ENCODE assay signal across 21 cellular contexts in the genomic region with DNA sequence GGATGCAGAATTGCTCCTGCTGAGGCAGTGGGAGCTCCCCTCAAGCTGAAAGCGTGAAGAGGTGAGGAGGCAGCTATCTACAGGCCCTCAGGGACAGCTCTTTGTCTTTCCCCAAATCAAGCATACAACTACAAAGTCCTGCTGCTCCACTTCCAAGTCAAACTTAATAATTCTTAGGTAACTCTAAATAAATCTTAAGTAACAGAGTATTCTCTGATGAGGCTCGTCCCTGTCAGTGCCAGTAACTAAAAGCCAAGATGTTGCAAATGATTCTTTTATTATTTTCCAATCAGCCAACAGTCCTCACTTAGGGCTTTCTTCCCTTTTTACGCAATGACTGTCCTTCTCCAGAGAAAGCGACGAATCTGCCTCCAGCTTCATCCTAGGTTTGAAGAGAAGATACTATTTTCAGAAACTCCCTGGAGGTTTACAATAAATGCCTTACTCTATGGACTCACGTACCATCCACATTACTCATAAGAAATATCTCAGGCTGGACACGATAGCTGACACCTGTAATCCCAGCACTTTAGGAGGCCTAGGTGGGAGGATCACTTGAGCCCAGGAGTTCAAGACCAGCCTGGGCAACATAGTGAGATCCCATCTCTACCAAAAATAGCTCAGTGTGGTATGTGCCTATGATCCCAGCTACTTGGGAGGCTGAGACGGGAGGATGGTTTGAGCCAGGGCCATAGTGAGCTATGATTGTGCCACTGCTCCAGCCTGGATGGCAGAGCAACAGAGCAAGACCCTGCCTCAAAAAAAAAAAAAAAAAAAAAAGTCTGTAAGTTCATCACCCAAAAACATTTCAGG. TPM values are rescaled to one million over a fixed set of nuclear protein-coding genes. Genes with fewer than 3 reads are reported as not detected.
DNase-seq lines count a peak whose midpoint lies in the region; ATAC-seq and TF ChIP-seq lines count a peak whose summit lies in the region.
"Had no signal": no experiment of that assay in that cellular context is flagged by ENCODE, and none has a peak within 500 bp of the region (broad histone marks: within the 10 kb centered on the region; RNA-seq: fewer than 3 reads in every experiment).

No MANE protein-coding gene starts in this region.

- peaks cover 36% of the 10 kb centered on the region for H3K4me1 ChIP-seq in Karpas-422 (ENCODE audit: low read length)

- H3K79me2 ChIP-seq in Karpas-422 (ENCODE audit: low read length) = peaks cover 27% of the 10 kb centered on the region

- H3K4me1 Mint-ChIP-seq in activated CD4-positive, alpha-beta memory T cell treated with anti-CD3 and anti-CD28 coated beads for 36 hours (ENCODE audit: low read depth) = peaks cover 31% of the 10 kb centered on the region
- peaks cover 25% of the 10 kb centered on the region for H3K4me1 Mint-ChIP-seq in activated CD4-positive, alpha-beta memory T cell treated with anti-CD3 and anti-CD28 coated beads, Interleukin-2, amount 10 ng/mL, durations not matched to agents 7 days and 5 days
- H3K4me1 Mint-ChIP-seq in natural killer cell treated with Interleukin-12 subunit alpha and Interleukin-12 subunit beta and Interleukin-15 and Interleukin-18, amount 100 ng/mL, for 72 hours (ENCODE audit: low read depth in 2 of 2) = peaks cover 22 to 27% of the 10 kb centered on the region in 2 donors

- H3K36me3 ChIP-seq in Karpas-422 (ENCODE audit: insufficient read depth, low read length) = peaks cover 41% of the 10 kb centered on the region; the same call in 1 of the 2 replicates

- H4K20me1 ChIP-seq in Karpas-422 (ENCODE audit: insufficient read depth, low read depth, low read length) = no peaks in the 10 kb centered on the region; the same call in 1 of the 2 replicates

- DNase-seq in activated CD4-positive, alpha-beta memory T cell treated with anti-CD3 and anti-CD28 coated beads for 36 hours = no peak
- no peak for DNase-seq in activated CD4-positive, alpha-beta memory T cell treated with anti-CD3 and anti-CD28 coated beads, Interleukin-2, amount 10 ng/mL, durations not matched to agents 7 days and 5 days
- DNase-seq in Karpas-422 = no peak
- DNase-seq in natural killer cell treated with Interleukin-12 subunit alpha and Interleukin-12 subunit beta and Interleukin-15 and Interleukin-18, amount 100 ng/mL, for 72 hours (ENCODE audit: low spot score) = peak; percentile 37
- DNase-seq in nucleus accumbens (lab: John Stamatoyannopoulos, UW) = no peak
- no peak for DNase-seq in LoVo (ENCODE audit: low spot score)
- DNase-seq: C1 segment of cervical spinal cord, DMS79, HFFc6, Kasumi-1, MM.1S, NCI-H1092, NCI-H1436 treated with DMSO at 0.1 percent for 48 hours, NCI-H2029, NCI-H345, NCI-H524 treated with DMSO at 0.1 percent for 48 hours, RPMI8226, SHP77 treated with DMSO at 0.1 percent for 48 hours had no signal

- POLR2A ChIA-PET in activated CD4-positive, alpha-beta memory T cell treated with anti-CD3 and anti-CD28 coated beads for 36 hours (lab: Charles Lee) = no interaction called here
- POLR2A ChIA-PET in activated CD4-positive, alpha-beta memory T cell treated with anti-CD3 and anti-CD28 coated beads, Interleukin-2, amount 10 ng/mL, durations not matched to agents 7 days and 5 days (lab: Charles Lee) = interaction anchor here (1.2 to 4.6 kb wide), 3 partner anchors 18 to 29 kb away, joined by 4 to 20 read pairs (median 6); partner anchors contain the start of genes CDC45, HIRA and MRPL40

- H2AFZ ChIP-seq in Karpas-422 (ENCODE audit: low read length) = no peak overlapping the region

- H3K27me3 Mint-ChIP-seq in activated CD4-positive, alpha-beta memory T cell treated with anti-CD3 and anti-CD28 coated beads for 36 hours = no peaks in the 10 kb centered on the region
- H3K27me3 Mint-ChIP-seq in activated CD4-positive, alpha-beta memory T cell treated with anti-CD3 and anti-CD28 coated beads, Interleukin-2, amount 10 ng/mL, durations not matched to agents 7 days and 5 days = no peaks in the 10 kb centered on the region
- no peaks in the 10 kb centered on the region for H3K27me3 Mint-ChIP-seq in natural killer cell treated with Interleukin-12 subunit alpha and Interleukin-12 subunit beta and Interleukin-15 and Interleukin-18, amount 100 ng/mL, for 72 hours

- no peaks in the 10 kb centered on the region for H3K9me3 ChIP-seq in Karpas-422 (ENCODE audit: low read length)
- H3K9me3 ChIP-seq: A549 had no signal

- no peak overlapping the region for H3K4me3 Mint-ChIP-seq in activated CD4-positive, alpha-beta memory T cell treated with anti-CD3 and anti-CD28 coated beads for 36 hours
- no peak overlapping the region for H3K4me3 Mint-ChIP-seq in activated CD4-positive, alpha-beta memory T cell treated with anti-CD3 and anti-CD28 coated beads, Interleukin-2, amount 10 ng/mL, durations not matched to agents 7 days and 5 days
- H3K4me3 Mint-ChIP-seq in natural killer cell treated with Interleukin-12 subunit alpha and Interleukin-12 subunit beta and Interleukin-15 and Interleukin-18, amount 100 ng/mL, for 72 hours = no peak overlapping the region
- H3K4me3 Mint-ChIP-seq: HFFc6 had no signal

- H3K9ac ChIP-seq in Karpas-422 (ENCODE audit: low read length) = no peak overlapping the region

- peak overlapping the region; percentile 22; the same call in 1 of the 2 replicates for H3K27ac ChIP-seq in 22Rv1
- H3K27ac ChIP-seq in Karpas-422 (ENCODE audit: low read length) = peak overlapping the region; percentile 40; the same call in 1 of the 2 replicates
- H3K27ac ChIP-seq: A549 had no signal

- no peaks in the 10 kb centered on the region for H3K9me3 Mint-ChIP-seq in activated CD4-positive, alpha-beta memory T cell treated with anti-CD3 and anti-CD28 coated beads for 36 hours
- no peaks in the 10 kb centered on the region for H3K9me3 Mint-ChIP-seq in activated CD4-positive, alpha-beta memory T cell treated with anti-CD3 and anti-CD28 coated beads, Interleukin-2, amount 10 ng/mL, durations not matched to agents 7 days and 5 days
- H3K9me3 Mint-ChIP-seq in natural killer cell treated with Interleukin-12 subunit alpha and Interleukin-12 subunit beta and Interleukin-15 and Interleukin-18, amount 100 ng/mL, for 72 hours = no peaks in the 10 kb centered on the region
- H3K9me3 Mint-ChIP-seq: HFFc6 had no signal

- peak overlapping the region; percentile 33 for H3K27ac Mint-ChIP-seq in activated CD4-positive, alpha-beta memory T cell treated with anti-CD3 and anti-CD28 coated beads for 36 hours
- H3K27ac Mint-ChIP-seq in activated CD4-positive, alpha-beta memory T cell treated with anti-CD3 and anti-CD28 coated beads, Interleukin-2, amount 10 ng/mL, durations not matched to agents 7 days and 5 days = no peak overlapping the region
- H3K27ac Mint-ChIP-seq in natural killer cell treated with Interleukin-12 subunit alpha and Interleukin-12 subunit beta and Interleukin-15 and Interleukin-18, amount 100 ng/mL, for 72 hours = no peak overlapping the region
- H3K27ac Mint-ChIP-seq: HFFc6 had no signal

- peaks cover 32% of the 10 kb centered on the region for H3K36me3 Mint-ChIP-seq in activated CD4-positive, alpha-beta memory T cell treated with anti-CD3 and anti-CD28 coated beads for 36 hours
- H3K36me3 Mint-ChIP-seq in activated CD4-positive, alpha-beta memory T cell treated with anti-CD3 and anti-CD28 coated beads, Interleukin-2, amount 10 ng/mL, durations not matched to agents 7 days and 5 days (ENCODE audit: low read depth) = peaks cover 47% of the 10 kb centered on the region
- peaks cover 12% of the 10 kb centered on the region for H3K36me3 Mint-ChIP-seq in natural killer cell treated with Interleukin-12 subunit alpha and Interleukin-12 subunit beta and Interleukin-15 and Interleukin-18, amount 100 ng/mL, for 72 hours

- CTCF ChIA-PET in activated CD4-positive, alpha-beta memory T cell treated with anti-CD3 and anti-CD28 coated beads for 36 hours (lab: Charles Lee) = interaction anchor here (2.0 kb wide), 1 partner anchor 180 kb away, joined by 9 read pairs; no protein-coding TSS in a partner anchor
- CTCF ChIA-PET in activated CD4-positive, alpha-beta memory T cell treated with anti-CD3 and anti-CD28 coated beads, Interleukin-2, amount 10 ng/mL, durations not matched to agents 7 days and 5 days (lab: Charles Lee) = interaction anchor here (0.7 kb wide), 1 partner anchor 14 kb away, joined by 3 read pairs; no protein-coding TSS in a partner anchor

- no peak for TF ChIP-seq CTCF in 22Rv1 (IDR thresholded peaks at IDR 0.05)

- intact Hi-C loops in activated CD4-positive, alpha-beta memory T cell treated with anti-CD3 and anti-CD28 coated beads for 36 hours (cut with micrococcal nuclease) = no loop called here

- H3K9me2 ChIP-seq in Karpas-422 (replicated peaks; ENCODE audit: insufficient read depth, low read length) = no peaks in the 10 kb centered on the region

- ATAC-seq in natural killer cell treated with Interleukin-12 subunit alpha and Interleukin-12 subunit beta and Interleukin-15 and Interleukin-18, amount 100 ng/mL, for 72 hours = no peak
- no peak for ATAC-seq in HG03439 (IDR thresholded peaks at IDR 0.05; ENCODE audit: unreplicated experiment)
- ATAC-seq: A549 had no signal

- H3K4me3 ChIP-seq in Karpas-422 (ENCODE audit: low read length) = no peak overlapping the region
- H3K4me3 ChIP-seq: A549 had no signal

- H3K4me2 ChIP-seq in Karpas-422 (ENCODE audit: low read depth, low read length, poor library complexity, severe bottlenecking) = no peak overlapping the region
- H3K4me2 ChIP-seq: A549 had no signal

- H3K27me3 ChIP-seq in Karpas-422 (ENCODE audit: low read length) = no peaks in the 10 kb centered on the region

RNA-seq across cellular contexts. Expression of gene C22orf39, which starts 3.1 kb away (rescaled TPM):
- total RNA-seq in activated CD4-positive, alpha-beta memory T cell treated with anti-CD3 and anti-CD28 coated beads for 36 hours = 10 to 100 TPM; 23.3 to 23.5 TPM
- total RNA-seq in activated CD4-positive, alpha-beta memory T cell treated with anti-CD3 and anti-CD28 coated beads, Interleukin-2, amount 10 ng/mL, durations not matched to agents 7 days and 5 days = 10 to 100 TPM; 31.8 to 32.9 TPM
- total RNA-seq in Karpas-422 (2014; rRNA removed; shearing (Covaris generic); ENCODE audit: low replicate concordance) = 39.0 and 59.3 TPM in 2 replicates
- 10 to 100 TPM; 27.6 to 36.8 TPM for total RNA-seq in natural killer cell treated with Interleukin-12 subunit alpha and Interleukin-12 subunit beta and Interleukin-15 and Interleukin-18, amount 100 ng/mL, for 72 hours

RNA-seq across cellular contexts. Expression of gene MRPL40, which starts 18.2 kb away (rescaled TPM):
- 10 to 100 TPM; 36.5 to 38.5 TPM for total RNA-seq in activated CD4-positive, alpha-beta memory T cell treated with anti-CD3 and anti-CD28 coated beads for 36 hours
- 10 to 100 TPM; 22.4 to 24.6 TPM for total RNA-seq in activated CD4-positive, alpha-beta memory T cell treated with anti-CD3 and anti-CD28 coated beads, Interleukin-2, amount 10 ng/mL, durations not matched to agents 7 days and 5 days
- 53.8 and 62.5 TPM in 2 replicates for total RNA-seq in Karpas-422 (2014; rRNA removed; shearing (Covaris generic); ENCODE audit: low replicate concordance)
- 10 to 100 TPM; 14.3 to 21.3 TPM for total RNA-seq in natural killer cell treated with Interleukin-12 subunit alpha and Interleukin-12 subunit beta and Interleukin-15 and Interleukin-18, amount 100 ng/mL, for 72 hours

RNA-seq across cellular contexts. Expression of gene HIRA, which starts 19.0 kb away (rescaled TPM):
- 10 to 100 TPM; 28.3 to 30.6 TPM for total RNA-seq in activated CD4-positive, alpha-beta memory T cell treated with anti-CD3 and anti-CD28 coated beads for 36 hours
- total RNA-seq in activated CD4-positive, alpha-beta memory T cell treated with anti-CD3 and anti-CD28 coated beads, Interleukin-2, amount 10 ng/mL, durations not matched to agents 7 days and 5 days = 10 to 100 TPM; 52.0 to 52.8 TPM
- 20.0 and 20.2 TPM in 2 replicates for total RNA-seq in Karpas-422 (2014; rRNA removed; shearing (Covaris generic); ENCODE audit: low replicate concordance)
- 10 to 100 TPM; 40.5 to 62.7 TPM for total RNA-seq in natural killer cell treated with Interleukin-12 subunit alpha and Interleukin-12 subunit beta and Interleukin-15 and Interleukin-18, amount 100 ng/mL, for 72 hours

RNA-seq across cellular contexts. Expression of gene UFD1, which starts 28.4 kb away (rescaled TPM):
- 10 to 100 TPM; 85.3 to 91.1 TPM for total RNA-seq in activated CD4-positive, alpha-beta memory T cell treated with anti-CD3 and anti-CD28 coated beads for 36 hours
- total RNA-seq in activated CD4-positive, alpha-beta memory T cell treated with anti-CD3 and anti-CD28 coated beads, Interleukin-2, amount 10 ng/mL, durations not matched to agents 7 days and 5 days = 10 to 100 TPM; 62.1 to 65.6 TPM
- 91.5 and 94.9 TPM in 2 replicates for total RNA-seq in Karpas-422 (2014; rRNA removed; shearing (Covaris generic); ENCODE audit: low replicate concordance)
- total RNA-seq in natural killer cell treated with Interleukin-12 subunit alpha and Interleukin-12 subunit beta and Interleukin-15 and Interleukin-18, amount 100 ng/mL, for 72 hours = 100 to 1,000 TPM; 104 to 109 TPM

RNA-seq across cellular contexts. Expression of gene CDC45, which starts 29.2 kb away (rescaled TPM):
- total RNA-seq in activated CD4-positive, alpha-beta memory T cell treated with anti-CD3 and anti-CD28 coated beads for 36 hours = 100 to 1,000 TPM; 122 to 130 TPM
- 10 to 100 TPM; 53.2 to 56.2 TPM for total RNA-seq in activated CD4-positive, alpha-beta memory T cell treated with anti-CD3 and anti-CD28 coated beads, Interleukin-2, amount 10 ng/mL, durations not matched to agents 7 days and 5 days
- total RNA-seq in Karpas-422 (2014; rRNA removed; shearing (Covaris generic); ENCODE audit: low replicate concordance) = 28.1 and 36.5 TPM in 2 replicates
- 100 to 1,000 TPM in 1 of 2 donors, 10 to 100 TPM in 1; 57.8 to 137 TPM for total RNA-seq in natural killer cell treated with Interleukin-12 subunit alpha and Interleukin-12 subunit beta and Interleukin-15 and Interleukin-18, amount 100 ng/mL, for 72 hours
